Comparison of ENCODE assay signal across 1 cellular context in genomic region chr19:18588611-18589379, GRCh38.
A peak's percentile ranks its signal among the peaks of the same experiment; 100 is the strongest.
TF ChIP-seq lines count a peak whose summit lies in the region.

REX1BD (plus strand) TSS chr19:18588798; CDS start chr19:18588802, 4 bp downstream.

TF ChIP-seq in HCT116, 20 proteins besides CTCF, POLR2A, EP300 and RAD21 (continued from another document):
- TF ChIP-seq, protein P1, sequence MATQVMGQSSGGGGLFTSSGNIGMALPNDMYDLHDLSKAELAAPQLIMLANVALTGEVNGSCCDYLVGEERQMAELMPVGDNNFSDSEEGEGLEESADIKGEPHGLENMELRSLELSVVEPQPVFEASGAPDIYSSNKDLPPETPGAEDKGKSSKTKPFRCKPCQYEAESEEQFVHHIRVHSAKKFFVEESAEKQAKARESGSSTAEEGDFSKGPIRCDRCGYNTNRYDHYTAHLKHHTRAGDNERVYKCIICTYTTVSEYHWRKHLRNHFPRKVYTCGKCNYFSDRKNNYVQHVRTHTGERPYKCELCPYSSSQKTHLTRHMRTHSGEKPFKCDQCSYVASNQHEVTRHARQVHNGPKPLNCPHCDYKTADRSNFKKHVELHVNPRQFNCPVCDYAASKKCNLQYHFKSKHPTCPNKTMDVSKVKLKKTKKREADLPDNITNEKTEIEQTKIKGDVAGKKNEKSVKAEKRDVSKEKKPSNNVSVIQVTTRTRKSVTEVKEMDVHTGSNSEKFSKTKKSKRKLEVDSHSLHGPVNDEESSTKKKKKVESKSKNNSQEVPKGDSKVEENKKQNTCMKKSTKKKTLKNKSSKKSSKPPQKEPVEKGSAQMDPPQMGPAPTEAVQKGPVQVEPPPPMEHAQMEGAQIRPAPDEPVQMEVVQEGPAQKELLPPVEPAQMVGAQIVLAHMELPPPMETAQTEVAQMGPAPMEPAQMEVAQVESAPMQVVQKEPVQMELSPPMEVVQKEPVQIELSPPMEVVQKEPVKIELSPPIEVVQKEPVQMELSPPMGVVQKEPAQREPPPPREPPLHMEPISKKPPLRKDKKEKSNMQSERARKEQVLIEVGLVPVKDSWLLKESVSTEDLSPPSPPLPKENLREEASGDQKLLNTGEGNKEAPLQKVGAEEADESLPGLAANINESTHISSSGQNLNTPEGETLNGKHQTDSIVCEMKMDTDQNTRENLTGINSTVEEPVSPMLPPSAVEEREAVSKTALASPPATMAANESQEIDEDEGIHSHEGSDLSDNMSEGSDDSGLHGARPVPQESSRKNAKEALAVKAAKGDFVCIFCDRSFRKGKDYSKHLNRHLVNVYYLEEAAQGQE (IDR thresholded peaks at IDR 0.05; ENCODE audit: low read depth) = no peak
- TF ChIP-seq EGR1 (IDR thresholded peaks at IDR 0.05; ENCODE audit: low read depth) (peak; percentile 90), POLR2AphosphoS5 (IDR thresholded peaks at IDR 0.05; ENCODE audit: low read depth, low read length) (peak; percentile 72), CEBPB (IDR thresholded peaks at IDR 0.05; ENCODE audit: low read depth) (no peak)
- TF ChIP-seq, protein P2, sequence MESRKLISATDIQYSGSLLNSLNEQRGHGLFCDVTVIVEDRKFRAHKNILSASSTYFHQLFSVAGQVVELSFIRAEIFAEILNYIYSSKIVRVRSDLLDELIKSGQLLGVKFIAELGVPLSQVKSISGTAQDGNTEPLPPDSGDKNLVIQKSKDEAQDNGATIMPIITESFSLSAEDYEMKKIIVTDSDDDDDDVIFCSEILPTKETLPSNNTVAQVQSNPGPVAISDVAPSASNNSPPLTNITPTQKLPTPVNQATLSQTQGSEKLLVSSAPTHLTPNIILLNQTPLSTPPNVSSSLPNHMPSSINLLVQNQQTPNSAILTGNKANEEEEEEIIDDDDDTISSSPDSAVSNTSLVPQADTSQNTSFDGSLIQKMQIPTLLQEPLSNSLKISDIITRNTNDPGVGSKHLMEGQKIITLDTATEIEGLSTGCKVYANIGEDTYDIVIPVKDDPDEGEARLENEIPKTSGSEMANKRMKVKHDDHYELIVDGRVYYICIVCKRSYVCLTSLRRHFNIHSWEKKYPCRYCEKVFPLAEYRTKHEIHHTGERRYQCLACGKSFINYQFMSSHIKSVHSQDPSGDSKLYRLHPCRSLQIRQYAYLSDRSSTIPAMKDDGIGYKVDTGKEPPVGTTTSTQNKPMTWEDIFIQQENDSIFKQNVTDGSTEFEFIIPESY (IDR thresholded peaks at IDR 0.05; ENCODE audit: extremely low read depth, insufficient replicate concordance, low read length) = no peak
- TF ChIP-seq, protein P3, sequence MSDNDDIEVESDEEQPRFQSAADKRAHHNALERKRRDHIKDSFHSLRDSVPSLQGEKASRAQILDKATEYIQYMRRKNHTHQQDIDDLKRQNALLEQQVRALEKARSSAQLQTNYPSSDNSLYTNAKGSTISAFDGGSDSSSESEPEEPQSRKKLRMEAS (IDR thresholded peaks at IDR 0.05) = peak; percentile 69; the same call in 1 of the 2 replicates
